Comparison of ENCODE assay signal across 1 cellular context in the genomic region with DNA sequence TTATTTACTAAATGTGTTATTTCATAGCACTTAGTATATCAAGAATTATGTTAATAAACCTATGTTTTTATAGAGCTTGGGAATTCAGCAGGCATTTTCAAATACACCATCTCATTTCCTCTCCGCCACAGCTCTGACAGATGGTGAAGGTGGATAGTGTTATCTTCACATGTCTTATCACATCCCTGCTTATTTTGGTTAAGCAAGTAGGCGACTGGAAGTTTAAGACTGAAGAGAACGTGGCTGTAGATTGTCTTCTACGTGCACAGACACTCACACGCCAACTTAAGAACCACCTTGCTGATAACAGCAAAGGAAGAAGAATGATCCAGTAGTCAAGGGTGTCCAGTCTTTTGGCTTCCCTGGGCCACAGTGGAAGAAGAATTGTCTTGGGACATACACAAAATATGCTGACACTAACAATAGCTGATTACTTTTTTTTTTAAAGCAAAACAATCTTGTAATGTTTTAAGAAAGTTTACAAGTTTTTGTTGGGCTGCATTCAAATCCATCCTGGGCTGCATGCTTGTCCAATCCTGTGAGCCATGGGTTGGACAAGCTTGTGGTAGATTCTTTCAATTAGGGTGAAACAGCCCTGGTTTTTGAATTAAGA.
TF ChIP-seq lines count a peak whose summit lies in the region.

No MANE protein-coding gene starts in this region.

TF ChIP-seq in K562, 482 proteins besides CTCF, POLR2A, EP300 and RAD21 (continued from another document and continues in another):
- TF ChIP-seq MTA2 (IDR thresholded peaks at IDR 0.05; ENCODE audit: low read depth): 0 out of 2 replicates have a peak, but pooled peaks have one; percentile 14
- TF ChIP-seq, protein P1, sequence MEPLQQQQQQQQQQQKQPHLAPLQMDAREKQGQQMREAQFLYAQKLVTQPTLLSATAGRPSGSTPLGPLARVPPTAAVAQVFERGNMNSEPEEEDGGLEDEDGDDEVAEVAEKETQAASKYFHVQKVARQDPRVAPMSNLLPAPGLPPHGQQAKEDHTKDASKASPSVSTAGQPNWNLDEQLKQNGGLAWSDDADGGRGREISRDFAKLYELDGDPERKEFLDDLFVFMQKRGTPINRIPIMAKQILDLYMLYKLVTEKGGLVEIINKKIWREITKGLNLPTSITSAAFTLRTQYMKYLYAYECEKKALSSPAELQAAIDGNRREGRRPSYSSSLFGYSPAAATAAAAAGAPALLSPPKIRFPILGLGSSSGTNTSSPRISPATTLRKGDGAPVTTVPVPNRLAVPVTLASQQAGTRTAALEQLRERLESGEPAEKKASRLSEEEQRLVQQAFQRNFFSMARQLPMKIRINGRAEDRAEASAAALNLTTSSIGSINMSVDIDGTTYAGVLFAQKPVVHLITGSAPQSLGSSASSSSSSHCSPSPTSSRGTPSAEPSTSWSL (CRISPR knock-in tag; IDR thresholded peaks at IDR 0.05; ENCODE audit: borderline replicate concordance): no peak
- TF ChIP-seq, protein P2, sequence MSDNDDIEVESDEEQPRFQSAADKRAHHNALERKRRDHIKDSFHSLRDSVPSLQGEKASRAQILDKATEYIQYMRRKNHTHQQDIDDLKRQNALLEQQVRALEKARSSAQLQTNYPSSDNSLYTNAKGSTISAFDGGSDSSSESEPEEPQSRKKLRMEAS (CRISPR knock-in tag; IDR thresholded peaks at IDR 0.05): no peak
- TF ChIP-seq CCNT2 (IDR thresholded peaks at IDR 0.05; ENCODE audit: borderline replicate concordance, extremely low read depth, insufficient read length, low read depth, low read length): peak; percentile 20
- no peak for TF ChIP-seq NFATC3 (IDR thresholded peaks at IDR 0.05)
- no peak for TF ChIP-seq MECOM (CRISPR knock-in tag; IDR thresholded peaks at IDR 0.05)
- TF ChIP-seq MIER1 (IDR thresholded peaks at IDR 0.05; ENCODE audit: low read depth): no peak
- TF ChIP-seq ZBED1 (IDR thresholded peaks at IDR 0.05): no peak
- TF ChIP-seq SMAD3 (CRISPR knock-in tag; conservative IDR thresholded peaks at IDR 0.05): 0 out of 2 replicates have a peak, but pooled peaks have one; percentile 17
- TF ChIP-seq ZFP1 (CRISPR knock-in tag; IDR thresholded peaks at IDR 0.05): no peak
- no peak for TF ChIP-seq KAT7 (CRISPR knock-in tag; IDR thresholded peaks at IDR 0.05; ENCODE audit: borderline replicate concordance)
- TF ChIP-seq DPF2 (IDR thresholded peaks at IDR 0.05): peak; percentile 60
- no peak for TF ChIP-seq FIP1L1 (IDR thresholded peaks at IDR 0.05; ENCODE audit: low read depth, low read length, poor library complexity, severe bottlenecking)
- no peak for TF ChIP-seq GATAD2A (IDR thresholded peaks at IDR 0.05)
- TF ChIP-seq ZNF347 (CRISPR knock-in tag; IDR thresholded peaks at IDR 0.05; ENCODE audit: low read depth): no peak
- TF ChIP-seq ZBTB7A (IDR thresholded peaks at IDR 0.05; ENCODE audit: borderline replicate concordance, control insufficient read depth, low read depth, low read length): no peak
- TF ChIP-seq MXI1 (IDR thresholded peaks at IDR 0.05; ENCODE audit: low read depth, low read length): no peak
- TF ChIP-seq POLR2H (tag; IDR thresholded peaks at IDR 0.05; ENCODE audit: low read depth): no peak
- TF ChIP-seq ZNF518B (CRISPR knock-in tag; IDR thresholded peaks at IDR 0.05): no peak
- no peak for TF ChIP-seq KDM2B (CRISPR knock-in tag; IDR thresholded peaks at IDR 0.05)
- TF ChIP-seq, protein P3, sequence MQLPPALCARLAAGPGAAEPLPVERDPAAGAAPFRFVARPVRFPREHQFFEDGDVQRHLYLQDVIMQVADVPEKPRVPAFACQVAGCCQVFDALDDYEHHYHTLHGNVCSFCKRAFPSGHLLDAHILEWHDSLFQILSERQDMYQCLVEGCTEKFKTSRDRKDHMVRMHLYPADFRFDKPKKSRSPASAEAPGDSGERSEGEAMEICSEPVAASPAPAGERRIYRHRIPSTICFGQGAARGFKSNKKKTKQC (CRISPR knock-in tag; IDR thresholded peaks at IDR 0.05): no peak
- 0 out of 2 replicates have a peak, but pooled peaks have one; percentile 27 for TF ChIP-seq ZNF644 (tag; IDR thresholded peaks at IDR 0.05; ENCODE audit: low read depth)
- TF ChIP-seq, protein P4, sequence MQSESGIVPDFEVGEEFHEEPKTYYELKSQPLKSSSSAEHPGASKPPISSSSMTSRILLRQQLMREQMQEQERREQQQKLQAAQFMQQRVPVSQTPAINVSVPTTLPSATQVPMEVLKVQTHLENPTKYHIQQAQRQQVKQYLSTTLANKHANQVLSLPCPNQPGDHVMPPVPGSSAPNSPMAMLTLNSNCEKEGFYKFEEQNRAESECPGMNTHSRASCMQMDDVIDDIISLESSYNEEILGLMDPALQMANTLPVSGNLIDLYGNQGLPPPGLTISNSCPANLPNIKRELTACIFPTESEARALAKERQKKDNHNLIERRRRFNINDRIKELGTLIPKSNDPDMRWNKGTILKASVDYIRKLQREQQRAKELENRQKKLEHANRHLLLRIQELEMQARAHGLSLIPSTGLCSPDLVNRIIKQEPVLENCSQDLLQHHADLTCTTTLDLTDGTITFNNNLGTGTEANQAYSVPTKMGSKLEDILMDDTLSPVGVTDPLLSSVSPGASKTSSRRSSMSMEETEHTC (IDR thresholded peaks at IDR 0.05): no peak
- TF ChIP-seq, protein P5, sequence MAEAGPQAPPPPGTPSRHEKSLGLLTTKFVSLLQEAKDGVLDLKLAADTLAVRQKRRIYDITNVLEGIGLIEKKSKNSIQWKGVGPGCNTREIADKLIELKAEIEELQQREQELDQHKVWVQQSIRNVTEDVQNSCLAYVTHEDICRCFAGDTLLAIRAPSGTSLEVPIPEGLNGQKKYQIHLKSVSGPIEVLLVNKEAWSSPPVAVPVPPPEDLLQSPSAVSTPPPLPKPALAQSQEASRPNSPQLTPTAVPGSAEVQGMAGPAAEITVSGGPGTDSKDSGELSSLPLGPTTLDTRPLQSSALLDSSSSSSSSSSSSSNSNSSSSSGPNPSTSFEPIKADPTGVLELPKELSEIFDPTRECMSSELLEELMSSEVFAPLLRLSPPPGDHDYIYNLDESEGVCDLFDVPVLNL (CRISPR knock-in tag; IDR thresholded peaks at IDR 0.05; ENCODE audit: low read depth): no peak
- TF ChIP-seq U2AF1 (optimal IDR thresholded peaks at IDR 0.05; ENCODE audit: low read depth, low read length): no peak
- no peak for TF ChIP-seq PHB (CRISPR knock-in tag; IDR thresholded peaks at IDR 0.05)
- TF ChIP-seq SREBF2 (CRISPR knock-in tag; IDR thresholded peaks at IDR 0.05): no peak
- no peak for TF ChIP-seq NKRF (IDR thresholded peaks at IDR 0.05; ENCODE audit: borderline replicate concordance)
- no peak for TF ChIP-seq ZNF41 (CRISPR knock-in tag; conservative IDR thresholded peaks at IDR 0.05)
- no peak for TF ChIP-seq PREB (CRISPR knock-in tag; IDR thresholded peaks at IDR 0.05)
- no peak for TF ChIP-seq KLF1 (tag; IDR thresholded peaks at IDR 0.05)
- TF ChIP-seq FOXK1 (CRISPR knock-in tag; IDR thresholded peaks at IDR 0.05; ENCODE audit: borderline replicate concordance): no peak
- TF ChIP-seq PML (IDR thresholded peaks at IDR 0.05; ENCODE audit: low read length): 0 out of 2 replicates have a peak, but pooled peaks have one; percentile 28
- TF ChIP-seq ETV1 (tag; conservative IDR thresholded peaks at IDR 0.05; ENCODE audit: low read depth): no peak
- TF ChIP-seq, protein P6, sequence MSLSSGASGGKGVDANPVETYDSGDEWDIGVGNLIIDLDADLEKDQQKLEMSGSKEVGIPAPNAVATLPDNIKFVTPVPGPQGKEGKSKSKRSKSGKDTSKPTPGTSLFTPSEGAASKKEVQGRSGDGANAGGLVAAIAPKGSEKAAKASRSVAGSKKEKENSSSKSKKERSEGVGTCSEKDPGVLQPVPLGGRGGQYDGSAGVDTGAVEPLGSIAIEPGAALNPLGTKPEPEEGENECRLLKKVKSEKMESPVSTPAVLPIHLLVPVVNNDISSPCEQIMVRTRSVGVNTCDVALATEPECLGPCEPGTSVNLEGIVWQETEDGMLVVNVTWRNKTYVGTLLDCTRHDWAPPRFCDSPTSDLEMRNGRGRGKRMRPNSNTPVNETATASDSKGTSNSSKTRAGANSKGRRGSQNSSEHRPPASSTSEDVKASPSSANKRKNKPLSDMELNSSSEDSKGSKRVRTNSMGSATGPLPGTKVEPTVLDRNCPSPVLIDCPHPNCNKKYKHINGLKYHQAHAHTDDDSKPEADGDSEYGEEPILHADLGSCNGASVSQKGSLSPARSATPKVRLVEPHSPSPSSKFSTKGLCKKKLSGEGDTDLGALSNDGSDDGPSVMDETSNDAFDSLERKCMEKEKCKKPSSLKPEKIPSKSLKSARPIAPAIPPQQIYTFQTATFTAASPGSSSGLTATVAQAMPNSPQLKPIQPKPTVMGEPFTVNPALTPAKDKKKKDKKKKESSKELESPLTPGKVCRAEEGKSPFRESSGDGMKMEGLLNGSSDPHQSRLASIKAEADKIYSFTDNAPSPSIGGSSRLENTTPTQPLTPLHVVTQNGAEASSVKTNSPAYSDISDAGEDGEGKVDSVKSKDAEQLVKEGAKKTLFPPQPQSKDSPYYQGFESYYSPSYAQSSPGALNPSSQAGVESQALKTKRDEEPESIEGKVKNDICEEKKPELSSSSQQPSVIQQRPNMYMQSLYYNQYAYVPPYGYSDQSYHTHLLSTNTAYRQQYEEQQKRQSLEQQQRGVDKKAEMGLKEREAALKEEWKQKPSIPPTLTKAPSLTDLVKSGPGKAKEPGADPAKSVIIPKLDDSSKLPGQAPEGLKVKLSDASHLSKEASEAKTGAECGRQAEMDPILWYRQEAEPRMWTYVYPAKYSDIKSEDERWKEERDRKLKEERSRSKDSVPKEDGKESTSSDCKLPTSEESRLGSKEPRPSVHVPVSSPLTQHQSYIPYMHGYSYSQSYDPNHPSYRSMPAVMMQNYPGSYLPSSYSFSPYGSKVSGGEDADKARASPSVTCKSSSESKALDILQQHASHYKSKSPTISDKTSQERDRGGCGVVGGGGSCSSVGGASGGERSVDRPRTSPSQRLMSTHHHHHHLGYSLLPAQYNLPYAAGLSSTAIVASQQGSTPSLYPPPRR (CRISPR knock-in tag; IDR thresholded peaks at IDR 0.05; ENCODE audit: borderline replicate concordance): no peak
- TF ChIP-seq TSHZ1 (CRISPR knock-in tag; IDR thresholded peaks at IDR 0.05): no peak
- TF ChIP-seq ZNF551 (CRISPR knock-in tag; IDR thresholded peaks at IDR 0.05): 0 out of 2 replicates have a peak, but pooled peaks have one; percentile 3
- TF ChIP-seq ZNF785 (CRISPR knock-in tag; IDR thresholded peaks at IDR 0.05): no peak
